In genomic region chr17:31561469-31562412, GRCh38 we compare ENCODE assay signal across 8 cellular contexts.
A peak's percentile ranks its signal among the peaks of the same experiment; 100 is the strongest.
DNase-seq lines count a peak whose midpoint lies in the region; ATAC-seq, FAIRE-seq and TF ChIP-seq lines count a peak whose summit lies in the region.

No MANE protein-coding gene starts in this region.

- peaks cover 19% of the 10 kb centered on the region for H3K4me1 Mint-ChIP-seq in stimulated activated naive CD8-positive, alpha-beta T cell treated with anti-CD3 and anti-CD28 coated beads, Interleukin-15, Interleukin-2, amounts not matched to agents 100 ng/mL and 50 ng/mL, for 24 hours (ENCODE audit: low read depth)
- H3K4me1 Mint-ChIP-seq in stimulated activated naive CD8-positive, alpha-beta T cell treated with anti-CD3 and anti-CD28 coated beads, Interleukin-15, amount 100 ng/mL, for 72 hours = peaks cover 19% of the 10 kb centered on the region
- peaks cover 26% of the 10 kb centered on the region for H3K4me1 Mint-ChIP-seq in astrocyte (ENCODE audit: low read depth, unreplicated experiment)

- peaks cover 76% of the 10 kb centered on the region for H3K79me2 ChIP-seq in astrocyte (ENCODE audit: insufficient read depth, low read length)

- peak overlapping the region; percentile 52 for H3K4me3 Mint-ChIP-seq in stimulated activated naive CD8-positive, alpha-beta T cell treated with anti-CD3 and anti-CD28 coated beads, Interleukin-15, Interleukin-2, amounts not matched to agents 100 ng/mL and 50 ng/mL, for 24 hours
- H3K4me3 Mint-ChIP-seq in stimulated activated naive CD8-positive, alpha-beta T cell treated with anti-CD3 and anti-CD28 coated beads, Interleukin-15, amount 100 ng/mL, for 72 hours = no peak overlapping the region
- peak overlapping the region; percentile 84 for H3K4me3 Mint-ChIP-seq in astrocyte (ENCODE audit: unreplicated experiment)

- peaks cover 9% of the 10 kb centered on the region for H3K27me3 Mint-ChIP-seq in stimulated activated naive CD8-positive, alpha-beta T cell treated with anti-CD3 and anti-CD28 coated beads, Interleukin-15, Interleukin-2, amounts not matched to agents 100 ng/mL and 50 ng/mL, for 24 hours
- H3K27me3 Mint-ChIP-seq in stimulated activated naive CD8-positive, alpha-beta T cell treated with anti-CD3 and anti-CD28 coated beads, Interleukin-15, amount 100 ng/mL, for 72 hours = peaks cover 28% of the 10 kb centered on the region
- H3K27me3 Mint-ChIP-seq in astrocyte (ENCODE audit: low read depth, unreplicated experiment) = peaks cover 3% of the 10 kb centered on the region

- no peak for ATAC-seq in stimulated activated naive CD8-positive, alpha-beta T cell treated with anti-CD3 and anti-CD28 coated beads, Interleukin-15, amount 100 ng/mL, for 72 hours
- no peak for ATAC-seq in lower lobe of right lung
- ATAC-seq in GM18498 (IDR thresholded peaks at IDR 0.05; ENCODE audit: unreplicated experiment) = no peak

- H3K9me3 Mint-ChIP-seq in stimulated activated naive CD8-positive, alpha-beta T cell treated with anti-CD3 and anti-CD28 coated beads, Interleukin-15, Interleukin-2, amounts not matched to agents 100 ng/mL and 50 ng/mL, for 24 hours = no peaks in the 10 kb centered on the region
- H3K9me3 Mint-ChIP-seq in stimulated activated naive CD8-positive, alpha-beta T cell treated with anti-CD3 and anti-CD28 coated beads, Interleukin-15, amount 100 ng/mL, for 72 hours = no peaks in the 10 kb centered on the region
- H3K9me3 Mint-ChIP-seq in astrocyte (ENCODE audit: unreplicated experiment) = no peaks in the 10 kb centered on the region

- FAIRE-seq in astrocyte (lab: Jason Lieb, UNC) = no peak

- H3K27ac ChIP-seq in astrocyte (ENCODE audit: low read depth, low read length) = peak overlapping the region; percentile 92
- peak overlapping the region; percentile 24 for H3K27ac ChIP-seq in lower lobe of right lung
- peak overlapping the region; percentile 78 for H3K27ac ChIP-seq in vagina

- H3K9ac ChIP-seq in astrocyte (ENCODE audit: low read length) = peak overlapping the region; percentile 95

- no peak for DNase-seq in stimulated activated naive CD8-positive, alpha-beta T cell treated with anti-CD3 and anti-CD28 coated beads, Interleukin-15, amount 100 ng/mL, for 72 hours
- DNase-seq in astrocyte (ENCODE audit: low read depth) (peak; percentile 75), lower lobe of right lung (no peak), vagina (ENCODE audit: extremely low spot score in 2 of 2) (no peak), NCI-H1436 treated with DMSO at 0.1 percent for 48 hours (lab: John Stamatoyannopoulos, UW) (no peak), NCI-H1436 (lab: John Stamatoyannopoulos, UW) (no peak)

- H3K4me3 ChIP-seq in astrocyte (ENCODE audit: insufficient read depth, low read depth, low read length) (peak overlapping the region; percentile 79), lower lobe of right lung (peak overlapping the region; percentile 0), vagina (peak overlapping the region; percentile 65 to 72)

- intact Hi-C loops in lower lobe of right lung (cut with DNase I) = no loop called here
- intact Hi-C loops in vagina (cut with DNase I) = loop anchor here (10.0 kb wide), 1 partner anchor 133 kb away; no protein-coding TSS in a partner anchor

- H3K36me3 ChIP-seq in astrocyte (ENCODE audit: insufficient read depth, low read length) = peaks cover 11% of the 10 kb centered on the region
- H3K36me3 ChIP-seq in lower lobe of right lung = no peaks in the 10 kb centered on the region
- no peaks in the 10 kb centered on the region for H3K36me3 ChIP-seq in vagina

- TF ChIP-seq POLR2A in vagina (IDR thresholded peaks at IDR 0.05) = no peak

- peak overlapping the region; percentile 98 for H3K4me2 ChIP-seq in astrocyte (ENCODE audit: low read length)

- H3K36me3 Mint-ChIP-seq in stimulated activated naive CD8-positive, alpha-beta T cell treated with anti-CD3 and anti-CD28 coated beads, Interleukin-15, Interleukin-2, amounts not matched to agents 100 ng/mL and 50 ng/mL, for 24 hours (ENCODE audit: low read depth) = no peaks in the 10 kb centered on the region
- no peaks in the 10 kb centered on the region for H3K36me3 Mint-ChIP-seq in astrocyte (ENCODE audit: low read depth, unreplicated experiment)

- H2AFZ ChIP-seq in astrocyte (ENCODE audit: low read depth, low read length) = no peak overlapping the region

- H3K27ac Mint-ChIP-seq in stimulated activated naive CD8-positive, alpha-beta T cell treated with anti-CD3 and anti-CD28 coated beads, Interleukin-15, Interleukin-2, amounts not matched to agents 100 ng/mL and 50 ng/mL, for 24 hours = peak overlapping the region; percentile 32
- H3K27ac Mint-ChIP-seq in stimulated activated naive CD8-positive, alpha-beta T cell treated with anti-CD3 and anti-CD28 coated beads, Interleukin-15, amount 100 ng/mL, for 72 hours = no peak overlapping the region
- H3K27ac Mint-ChIP-seq in astrocyte (ENCODE audit: unreplicated experiment) = no peak overlapping the region

- H3K4me1 ChIP-seq in astrocyte (ENCODE audit: insufficient read depth, low read length) = peaks cover 52% of the 10 kb centered on the region
- H3K4me1 ChIP-seq in lower lobe of right lung = peaks cover 59% of the 10 kb centered on the region
- H3K4me1 ChIP-seq in vagina = peaks cover 62% of the 10 kb centered on the region

- H3K9me3 ChIP-seq in astrocyte (ENCODE audit: insufficient read depth, low read depth, low read length) (no peaks in the 10 kb centered on the region), lower lobe of right lung (no peaks in the 10 kb centered on the region), vagina (no peaks in the 10 kb centered on the region)

- H3K27me3 ChIP-seq in astrocyte (ENCODE audit: insufficient read depth, low read length) = no peaks in the 10 kb centered on the region
- no peaks in the 10 kb centered on the region for H3K27me3 ChIP-seq in lower lobe of right lung (ENCODE audit: low read depth)
- H3K27me3 ChIP-seq in vagina = no peaks in the 10 kb centered on the region

- peaks cover 57% of the 10 kb centered on the region for H4K20me1 ChIP-seq in astrocyte (ENCODE audit: insufficient read depth, low read length)

- TF ChIP-seq CTCF in astrocyte (IDR thresholded peaks at IDR 0.05; ENCODE audit: insufficient read depth, low read depth, low read length) = no peak
- TF ChIP-seq CTCF in lower lobe of right lung (IDR thresholded peaks at IDR 0.05) = no peak
- no peak for TF ChIP-seq CTCF in vagina (IDR thresholded peaks at IDR 0.05)

Comparison
In these comparisons a context has a peak if more than half of its experiments do, and no peak if none do; other contexts are left out.
1. H3K4me3 Mint-ChIP-seq: peak in stimulated activated naive CD8-positive, alpha-beta T cell treated with anti-CD3 and anti-CD28 coated beads, Interleukin-15, Interleukin-2, amounts not matched to agents 100 ng/mL and 50 ng/mL, for 24 hours (single experiment) and astrocyte (single experiment); none in stimulated activated naive CD8-positive, alpha-beta T cell treated with anti-CD3 and anti-CD28 coated beads, Interleukin-15, amount 100 ng/mL, for 72 hours (0 of 2).
2. H3K27ac ChIP-seq: peak in every context shown above with its lines; median percentile 92 in astrocyte; 78 in vagina; 24 in lower lobe of right lung.
3. H3K4me3 ChIP-seq: peak in every context shown above with its lines; median percentile 79 in astrocyte; 68 in vagina; 0 in lower lobe of right lung.